8 cellular contexts compared by ENCODE assay signal in genomic region chr7:23598321-23598720, GRCh38. TPM values are rescaled to one million over a fixed set of nuclear protein-coding genes. Genes with fewer than 3 reads are reported as not detected.
DNase-seq lines count a peak whose midpoint lies in the region; ATAC-seq and TF ChIP-seq lines count a peak whose summit lies in the region.

No MANE protein-coding gene starts in this region.

- H3K4me1 Mint-ChIP-seq in T-helper 2 cell treated with Interferon-gamma antibody and Interleukin-4, amounts not matched to agents 5 μg/mL and 100 μg/mL, for 36 hours (ENCODE audit: low read depth), result peaks cover 41% of the 10 kb centered on the region
- peaks cover 24% of the 10 kb centered on the region for H3K4me1 Mint-ChIP-seq in WTC11

- peak overlapping the region; percentile 88 for H3K4me3 ChIP-seq in iPS-18a (ENCODE audit: low read length)
- peak overlapping the region; percentile 86 to 99 for H3K4me3 ChIP-seq in stomach smooth muscle (ENCODE audit: low read length in 2 of 2)

- CTCF ChIA-PET in WTC11 (lab: Charles Lee), result interaction anchor here (1.1 to 2.4 kb wide), 5 partner anchors 10 to 99 kb away, joined by 3 to 14 read pairs (median 6); no protein-coding TSS in a partner anchor

- H3K9ac ChIP-seq in iPS-18a (ENCODE audit: low read length) (peak overlapping the region; percentile 67), stomach smooth muscle (ENCODE audit: low read length in 2 of 2) (peak overlapping the region; percentile 91 to 96)

- H3K36me3 ChIP-seq in iPS-18a (ENCODE audit: control insufficient read depth, low read depth, low read length) (no peaks in the 10 kb centered on the region), stomach smooth muscle (ENCODE audit: control insufficient read depth in 2 of 2, insufficient read depth in 2 of 2, low read length in 2 of 2) (no peaks in the 10 kb centered on the region)

- H3K4me1 ChIP-seq in iPS-18a (ENCODE audit: control insufficient read depth, low read depth, low read length) (peaks cover 8% of the 10 kb centered on the region), stomach smooth muscle (ENCODE audit: control insufficient read depth, insufficient read depth, low read length) (peaks cover 4% of the 10 kb centered on the region)

- ATAC-seq in WTC11, result 0 out of 2 replicates have a peak, but pooled peaks have one; percentile 7

- no peak for DNase-seq in T-helper 2 cell treated with Interferon-gamma antibody and Interleukin-4, amounts not matched to agents 5 μg/mL and 100 μg/mL, for 36 hours (ENCODE audit: low spot score)
- DNase-seq in T-helper 2 cell, result no peak
- no peak for DNase-seq in WTC11 (ENCODE audit: low spot score)
- no peak for DNase-seq in activated effector memory CD4-positive, alpha-beta T cell treated with anti-CD3 and anti-CD28 coated beads, Interleukin-2, amount 50 U/mL, for 16 hours
- no peak for DNase-seq in NCI-H524 (lab: John Stamatoyannopoulos, UW)
- no peak for DNase-seq in head of caudate nucleus

- TF ChIP-seq CTCF in WTC11 (IDR thresholded peaks at IDR 0.05), result no peak

- H3K27ac Mint-ChIP-seq in T-helper 2 cell treated with Interferon-gamma antibody and Interleukin-4, amounts not matched to agents 5 μg/mL and 100 μg/mL, for 36 hours, result no peak overlapping the region
- peak overlapping the region; percentile 88 for H3K27ac Mint-ChIP-seq in WTC11

- POLR2A ChIA-PET in WTC11 (lab: Charles Lee), result interaction anchor here (0.7 to 2.0 kb wide), 2 partner anchors 79 to 82 kb away, joined by 4 to 8 read pairs; partner anchors contain the start of gene FAM221A

- no peaks in the 10 kb centered on the region for H3K9me3 Mint-ChIP-seq in T-helper 2 cell treated with Interferon-gamma antibody and Interleukin-4, amounts not matched to agents 5 μg/mL and 100 μg/mL, for 36 hours
- peaks cover 4% of the 10 kb centered on the region for H3K9me3 Mint-ChIP-seq in WTC11

- intact Hi-C loops in head of caudate nucleus (cut with DNase I), result loop anchor here (10.0 kb wide), 2 partner anchors 54 to 76 kb away; no protein-coding TSS in a partner anchor

- H3K27me3 ChIP-seq in iPS-18a (ENCODE audit: control insufficient read depth, insufficient read depth, low read length) (peaks cover 22% of the 10 kb centered on the region), stomach smooth muscle (ENCODE audit: control insufficient read depth in 1 of 2, insufficient read depth in 2 of 2, low read length in 2 of 2) (no peaks in the 10 kb centered on the region)

- peak overlapping the region; percentile 86 for H3K4me3 Mint-ChIP-seq in T-helper 2 cell treated with Interferon-gamma antibody and Interleukin-4, amounts not matched to agents 5 μg/mL and 100 μg/mL, for 36 hours
- peak overlapping the region; percentile 93 for H3K4me3 Mint-ChIP-seq in WTC11

- H3K27ac ChIP-seq in iPS-18a (ENCODE audit: low read length) (no peak overlapping the region), stomach smooth muscle (ENCODE audit: low read length) (peak overlapping the region; percentile 82)

- H3K36me3 Mint-ChIP-seq in T-helper 2 cell treated with Interferon-gamma antibody and Interleukin-4, amounts not matched to agents 5 μg/mL and 100 μg/mL, for 36 hours (ENCODE audit: low read depth), result no peaks in the 10 kb centered on the region
- peaks cover 3% of the 10 kb centered on the region for H3K36me3 Mint-ChIP-seq in WTC11

- H3K9me3 ChIP-seq in iPS-18a (ENCODE audit: control insufficient read depth, low read depth, low read length) (no peaks in the 10 kb centered on the region), stomach smooth muscle (ENCODE audit: control insufficient read depth in 2 of 2, low read length in 2 of 2) (no peaks in the 10 kb centered on the region)

- no peaks in the 10 kb centered on the region for H3K27me3 Mint-ChIP-seq in T-helper 2 cell treated with Interferon-gamma antibody and Interleukin-4, amounts not matched to agents 5 μg/mL and 100 μg/mL, for 36 hours (ENCODE audit: low read depth)
- peaks cover 29% of the 10 kb centered on the region for H3K27me3 Mint-ChIP-seq in WTC11 (ENCODE audit: low read depth)

TF ChIP-seq in WTC11, 78 proteins besides CTCF, POLR2A, EP300 and RAD21:
- TF ChIP-seq ATF3 (CRISPR knock-in tag; conservative IDR thresholded peaks at IDR 0.05) (no peak), SMAD3 (CRISPR knock-in tag; IDR thresholded peaks at IDR 0.05; ENCODE audit: borderline replicate concordance) (no peak), FOXJ3 (CRISPR knock-in tag; IDR thresholded peaks at IDR 0.05; ENCODE audit: borderline replicate concordance) (no peak)

RNA-seq across cellular contexts. Expression of gene CCDC126, which starts 1.1 kb away (rescaled TPM):
- 3.3 to 5.1 TPM (median 3.8 TPM) in 3 replicates for total RNA-seq in WTC11 (2021)
